ENCODE assay signal across 15 cellular contexts in genomic region chr7:158847451-158847866, GRCh38. TPM values are rescaled to one million over a fixed set of nuclear protein-coding genes. Genes with fewer than 3 reads are reported as not detected.
DNase-seq lines count a peak whose midpoint lies in the region; FAIRE-seq and TF ChIP-seq lines count a peak whose summit lies in the region.
"Had no signal": no experiment of that assay in that cellular context is flagged by ENCODE, and none has a peak within 500 bp of the region (broad histone marks: within the 10 kb centered on the region; RNA-seq: fewer than 3 reads in every experiment).

No MANE protein-coding gene starts in this region.

- H3K79me2 ChIP-seq in keratinocyte (ENCODE audit: control insufficient read depth, insufficient read depth, low read length) = no peaks in the 10 kb centered on the region

- TF ChIP-seq CTCF in keratinocyte (optimal IDR thresholded peaks at IDR 0.05 in 1 of 3, IDR thresholded peaks at IDR 0.05 in 1 of 3, conservative IDR thresholded peaks at IDR 0.05 in 1 of 3; ENCODE audit: extremely low read depth in 1 of 3, insufficient read depth in 2 of 3, low read length in 3 of 3) = no peak
- no peak for TF ChIP-seq CTCF in suprapubic skin (IDR thresholded peaks at IDR 0.05)

- H3K4me1 ChIP-seq in keratinocyte (ENCODE audit: control insufficient read depth, extremely low read depth, insufficient read depth, low read length) (peaks cover 3% of the 10 kb centered on the region), suprapubic skin (no peaks in the 10 kb centered on the region)

- H3K4me2 ChIP-seq in keratinocyte (ENCODE audit: control insufficient read depth, extremely low read depth, insufficient read depth, low read depth, low read length) = peak overlapping the region; percentile 40

- H3K9me3 ChIP-seq in keratinocyte (ENCODE audit: control insufficient read depth, low read depth, low read length) = no peaks in the 10 kb centered on the region
- H3K9me3 ChIP-seq in suprapubic skin = no peaks in the 10 kb centered on the region

- H3K36me3 ChIP-seq in keratinocyte (ENCODE audit: control insufficient read depth in 2 of 2, extremely low read depth in 1 of 2, insufficient read depth in 2 of 2, low read length in 2 of 2) (no peaks in the 10 kb centered on the region), suprapubic skin (no peaks in the 10 kb centered on the region)

- WGBS in suprapubic skin = 47% methylated on average over 1 of the region's 1 CpG

- no peak for FAIRE-seq in keratinocyte (lab: Jason Lieb, UNC)
- FAIRE-seq: GM19239 had no signal

- H3K27ac Mint-ChIP-seq in activated naive CD8-positive, alpha-beta T cell treated with anti-CD3 and anti-CD28 coated beads for 36 hours = peak overlapping the region; percentile 96

- H3K27me3 ChIP-seq in keratinocyte (ENCODE audit: control insufficient read depth, extremely low read depth, insufficient read depth, low read length) (no peaks in the 10 kb centered on the region), suprapubic skin (no peaks in the 10 kb centered on the region)

- TF ChIP-seq POLR2A in suprapubic skin (IDR thresholded peaks at IDR 0.05) = no peak

- H3K4me3 Mint-ChIP-seq in activated naive CD8-positive, alpha-beta T cell treated with anti-CD3 and anti-CD28 coated beads for 36 hours = peak overlapping the region; percentile 78

- H3K4me3 ChIP-seq in keratinocyte (ENCODE audit: control insufficient read depth in 2 of 3, extremely low read depth in 1 of 3, insufficient read depth in 2 of 3, low read depth in 1 of 3, low read length in 3 of 3) (peak overlapping the region in 1 of 3 experiments; percentile 38), suprapubic skin (peak overlapping the region; percentile 9)

- TF ChIP-seq EP300 in suprapubic skin (IDR thresholded peaks at IDR 0.05) = no peak

- dilution Hi-C loops in keratinocyte (cut with MboI; ENCODE audit: extremely low pct_ligation_motif_present, low sequenced_read_pairs) = no loop called here

- no peaks in the 10 kb centered on the region for H3K27me3 Mint-ChIP-seq in activated naive CD8-positive, alpha-beta T cell treated with anti-CD3 and anti-CD28 coated beads for 36 hours

- no peak overlapping the region for H3K27ac ChIP-seq in keratinocyte (ENCODE audit: control insufficient read depth, insufficient read depth, low read length)
- no peak overlapping the region for H3K27ac ChIP-seq in suprapubic skin

- H4K20me1 ChIP-seq in keratinocyte (ENCODE audit: control insufficient read depth, extremely low read depth, insufficient read depth, low read length) = no peaks in the 10 kb centered on the region

- H3K9me1 ChIP-seq in keratinocyte (ENCODE audit: control insufficient read depth, extremely low read depth, insufficient read depth, low read length) = no peaks in the 10 kb centered on the region

- peak overlapping the region; percentile 44 for H2AFZ ChIP-seq in keratinocyte (ENCODE audit: control insufficient read depth, low read length)

- peak; percentile 47 for DNase-seq in activated CD8-positive, alpha-beta memory T cell treated with anti-CD3 and anti-CD28 coated beads, Interleukin-2, amount 50 U/mL, for 48 hours
- no peak for DNase-seq in activated CD8-positive, alpha-beta memory T cell treated with anti-CD3 and anti-CD28 coated beads for 24 hours
- no peak for DNase-seq in activated naive CD8-positive, alpha-beta T cell treated with anti-CD3 and anti-CD28 coated beads for 36 hours
- no peak for DNase-seq in keratinocyte (ENCODE audit: low read depth, low spot score)
- no peak for DNase-seq in suprapubic skin (ENCODE audit: low spot score in 2 of 2)
- DNase-seq in ecto neural progenitor cell (ENCODE audit: low spot score) = no peak
- no peak for DNase-seq in NCI-H82 (lab: John Stamatoyannopoulos, UW)
- DNase-seq in NCI-H2227 (lab: John Stamatoyannopoulos, UW; ENCODE audit: unreplicated experiment) = no peak
- DNase-seq: ACHN; aorta; foreskin melanocyte; midbrain; NCI-H526 treated with DMSO at 0.1 percent for 48 hours; stimulated activated CD4-positive, alpha-beta T cell treated with anti-CD3 and anti-CD28 coated beads, Interleukin-4, amount 100 ng/mL, for 1 hour had no signal

- peaks cover 11% of the 10 kb centered on the region for H3K9me3 Mint-ChIP-seq in activated naive CD8-positive, alpha-beta T cell treated with anti-CD3 and anti-CD28 coated beads for 36 hours

- peaks cover 13% of the 10 kb centered on the region for H3K36me3 Mint-ChIP-seq in activated naive CD8-positive, alpha-beta T cell treated with anti-CD3 and anti-CD28 coated beads for 36 hours

- no peak overlapping the region for H3K9ac ChIP-seq in keratinocyte (ENCODE audit: control insufficient read depth, extremely low read depth, insufficient read depth, low read length)

- H3K4me1 Mint-ChIP-seq in activated naive CD8-positive, alpha-beta T cell treated with anti-CD3 and anti-CD28 coated beads for 36 hours = peaks cover 26% of the 10 kb centered on the region

RNA-seq across cellular contexts. Expression of gene DYNC2I1, which starts 8.9 kb away (rescaled TPM):
- total RNA-seq in activated naive CD8-positive, alpha-beta T cell treated with anti-CD3 and anti-CD28 coated beads for 36 hours = 10 to 100 TPM; 12.4 to 14.3 TPM
- polyA plus RNA-seq in keratinocyte = 9.1 to 13.6 TPM (median 11.7 TPM) in 3 replicates
- 12.0 TPM for polyA plus RNA-seq in keratinocyte (2011; ENCODE audit: low read depth)
- polyA plus RNA-seq in keratinocyte (2011; cell fraction: cytosol; rRNA removed) = 6.4 and 9.4 TPM in 2 replicates
- 23.5 and 29.0 TPM in 2 replicates for polyA plus RNA-seq in keratinocyte (2011; cell fraction: nucleus; rRNA removed)
- 5.8 and 7.8 TPM in 2 replicates for polyA plus RNA-seq in keratinocyte (2012; ENCODE audit: low replicate concordance)
- 2.8 to 10.6 TPM (median 7.1 TPM) in 3 replicates for polyA minus RNA-seq in keratinocyte
- polyA minus RNA-seq in keratinocyte (2011; cell fraction: cytosol; rRNA and poly(A)+ RNA removed) = 6.3 TPM
- 10.4 and 16.2 TPM in 2 replicates for polyA minus RNA-seq in keratinocyte (2011; cell fraction: nucleus; rRNA and poly(A)+ RNA removed)
- total RNA-seq in suprapubic skin = 10 to 100 TPM in 2 of 4 donors, 1 to 10 TPM in 2; 7.2 to 33.5 (median 9.3) TPM

RNA-seq across cellular contexts. Expression of gene ESYT2, which starts 18.1 kb away (rescaled TPM):
- total RNA-seq in activated naive CD8-positive, alpha-beta T cell treated with anti-CD3 and anti-CD28 coated beads for 36 hours = 10 to 100 TPM; 52.1 to 52.5 TPM
- polyA plus RNA-seq in keratinocyte = 37.5 to 45.9 TPM (median 43.3 TPM) in 3 replicates
- polyA plus RNA-seq in keratinocyte (2011; ENCODE audit: low read depth) = 25.0 TPM
- 20.4 and 30.4 TPM in 2 replicates for polyA plus RNA-seq in keratinocyte (2011; cell fraction: cytosol; rRNA removed)
- 48.0 and 55.0 TPM in 2 replicates for polyA plus RNA-seq in keratinocyte (2011; cell fraction: nucleus; rRNA removed)
- 28.8 and 38.8 TPM in 2 replicates for polyA plus RNA-seq in keratinocyte (2012; ENCODE audit: low replicate concordance)
- 40.8 to 60.4 TPM (median 48.7 TPM) in 3 replicates for polyA minus RNA-seq in keratinocyte
- polyA minus RNA-seq in keratinocyte (2011; cell fraction: cytosol; rRNA and poly(A)+ RNA removed) = 53.3 TPM
- 70.4 and 102 TPM in 2 replicates for polyA minus RNA-seq in keratinocyte (2011; cell fraction: nucleus; rRNA and poly(A)+ RNA removed)
- total RNA-seq in suprapubic skin = 10 to 100 TPM; 68.3 to 95.8 (median 82.6) TPM
